36 cellular contexts compared by ENCODE assay signal in genomic region chrX:3360881-3361280, GRCh38. TPM values are rescaled to one million over a fixed set of nuclear protein-coding genes. Genes with fewer than 3 reads are reported as not detected.
"Had no signal": no experiment of that assay in that cellular context is flagged by ENCODE, and none has a peak within 500 bp of the region (broad histone marks: within the 10 kb centered on the region; RNA-seq: fewer than 3 reads in every experiment).

No MANE protein-coding gene starts in this region.

- H3K27ac ChIP-seq: adrenal gland, cardiac muscle cell, VCaP had no signal

- H3K4me1 Mint-ChIP-seq: activated B cell treated with CpG ODN at 0.5 μM for 24 hours; activated CD4-positive, alpha-beta T cell treated with anti-CD3 and anti-CD28 coated beads, Interleukin-2, amount 10 ng/mL, durations not matched to agents 24 days and 14 days; activated naive CD8-positive, alpha-beta T cell treated with anti-CD3 and anti-CD28 coated beads for 36 hours; activated T-helper 17 cell treated with anti-CD3 and anti-CD28 coated beads, Interleukin-2, amount 50 U/mL, for 72 hours; brain; central memory CD8-positive, alpha-beta T cell had no signal

- H3K9me3 Mint-ChIP-seq: activated B cell treated with CpG ODN at 0.5 μM for 24 hours; activated CD4-positive, alpha-beta memory T cell treated with anti-CD3 and anti-CD28 coated beads for 36 hours; activated CD4-positive, alpha-beta T cell treated with anti-CD3 and anti-CD28 coated beads, Interleukin-2, amount 10 ng/mL, durations not matched to agents 24 days and 14 days; activated CD8-positive, alpha-beta T cell treated with anti-CD3 and anti-CD28 coated beads for 36 hours; activated naive CD4-positive, alpha-beta T cell treated with anti-CD3 and anti-CD28 coated beads for 36 hours; activated naive CD4-positive, alpha-beta T cell treated with anti-CD3 and anti-CD28 coated beads, Interleukin-2, amount 50 U/mL, for 72 hours; activated naive CD8-positive, alpha-beta T cell treated with anti-CD3 and anti-CD28 coated beads for 36 hours; activated T-cell treated with anti-CD3 and anti-CD28 coated beads, Interleukin-2, amount 50 U/mL, for 4 hours; activated T-cell treated with anti-CD3 and anti-CD28 coated beads, Interleukin-2, amount 50 U/mL, for 72 hours; activated T-helper 1 cell treated with anti-CD3 and anti-CD28 coated beads, Interleukin-12 subunit alpha, Interleukin-12 subunit beta, Interleukin-2, Interleukin-4 antibody, amounts not matched to agents 30 ng/mL and 10 ng/mL and 1 ng/mL, durations not matched to agents 14 hours and 24 hours and 36 hours; activated T-helper 17 cell treated with anti-CD3 and anti-CD28 coated beads, Interleukin-2, amount 50 U/mL, for 72 hours; central memory CD8-positive, alpha-beta T cell; T-helper 1 cell treated with Interleukin-12 subunit alpha and Interleukin-12 subunit beta and Interleukin-4 antibody, amounts not matched to agents 30 μg/mL and 1 μg/mL, for 36 hours; T-helper 2 cell treated with Interferon-gamma antibody and Interleukin-4, amounts not matched to agents 5 μg/mL and 100 μg/mL, for 36 hours had no signal

- H3K27me3 Mint-ChIP-seq: activated B cell treated with CpG ODN at 0.5 μM for 24 hours; activated CD4-positive, alpha-beta memory T cell treated with anti-CD3 and anti-CD28 coated beads for 36 hours; activated CD4-positive, alpha-beta T cell treated with anti-CD3 and anti-CD28 coated beads, Interleukin-2, amount 10 ng/mL, durations not matched to agents 24 days and 14 days; activated CD8-positive, alpha-beta T cell treated with anti-CD3 and anti-CD28 coated beads for 36 hours; activated naive CD8-positive, alpha-beta T cell treated with anti-CD3 and anti-CD28 coated beads for 36 hours; activated T-helper 17 cell treated with anti-CD3 and anti-CD28 coated beads, Interleukin-2, amount 50 U/mL, for 72 hours; central memory CD8-positive, alpha-beta T cell had no signal

- H3K4me3 Mint-ChIP-seq: activated B cell treated with CpG ODN at 0.5 μM for 24 hours; activated CD4-positive, alpha-beta memory T cell treated with anti-CD3 and anti-CD28 coated beads for 36 hours; activated CD4-positive, alpha-beta T cell treated with anti-CD3 and anti-CD28 coated beads, Interleukin-2, amount 10 ng/mL, durations not matched to agents 24 days and 14 days; activated CD8-positive, alpha-beta T cell treated with anti-CD3 and anti-CD28 coated beads for 36 hours; activated naive CD4-positive, alpha-beta T cell treated with anti-CD3 and anti-CD28 coated beads for 36 hours; activated naive CD8-positive, alpha-beta T cell treated with anti-CD3 and anti-CD28 coated beads for 36 hours; activated T-cell treated with anti-CD3 and anti-CD28 coated beads, Interleukin-2, amount 50 U/mL, for 4 hours; activated T-cell treated with anti-CD3 and anti-CD28 coated beads, Interleukin-2, amount 50 U/mL, for 72 hours; activated T-helper 1 cell treated with anti-CD3 and anti-CD28 coated beads, Interleukin-12 subunit alpha, Interleukin-12 subunit beta, Interleukin-2, Interleukin-4 antibody, amounts not matched to agents 30 ng/mL and 10 ng/mL and 1 ng/mL, durations not matched to agents 14 hours and 24 hours and 36 hours; activated T-helper 17 cell treated with anti-CD3 and anti-CD28 coated beads, Interleukin-2, amount 50 U/mL, for 72 hours; brain; central memory CD8-positive, alpha-beta T cell; T-helper 1 cell treated with Interleukin-12 subunit alpha and Interleukin-12 subunit beta and Interleukin-4 antibody, amounts not matched to agents 30 μg/mL and 1 μg/mL, for 36 hours; T-helper 2 cell treated with Interferon-gamma antibody and Interleukin-4, amounts not matched to agents 5 μg/mL and 100 μg/mL, for 36 hours had no signal

- H3K27me3 ChIP-seq: adrenal gland, cardiac muscle cell had no signal

- ATAC-seq: activated CD8-positive, alpha-beta T cell treated with anti-CD3 and anti-CD28 coated beads for 36 hours; activated naive CD4-positive, alpha-beta T cell treated with anti-CD3 and anti-CD28 coated beads, Interleukin-2, amount 50 U/mL, for 72 hours; activated T-cell treated with anti-CD3 and anti-CD28 coated beads, Interleukin-2, amount 50 U/mL, for 4 hours; activated T-cell treated with anti-CD3 and anti-CD28 coated beads, Interleukin-2, amount 50 U/mL, for 72 hours; activated T-helper 17 cell treated with anti-CD3 and anti-CD28 coated beads, Interleukin-2, amount 50 U/mL, for 72 hours had no signal

- H3K9me3 ChIP-seq: adrenal gland had no signal

- H3K27ac Mint-ChIP-seq: activated B cell treated with CpG ODN at 0.5 μM for 24 hours; activated CD4-positive, alpha-beta memory T cell treated with anti-CD3 and anti-CD28 coated beads for 36 hours; activated CD4-positive, alpha-beta T cell treated with anti-CD3 and anti-CD28 coated beads, Interleukin-2, amount 10 ng/mL, durations not matched to agents 24 days and 14 days; activated CD8-positive, alpha-beta T cell treated with anti-CD3 and anti-CD28 coated beads for 36 hours; activated naive CD4-positive, alpha-beta T cell treated with anti-CD3 and anti-CD28 coated beads for 36 hours; activated naive CD8-positive, alpha-beta T cell treated with anti-CD3 and anti-CD28 coated beads for 36 hours; activated T-cell treated with anti-CD3 and anti-CD28 coated beads, Interleukin-2, amount 50 U/mL, for 72 hours; activated T-helper 1 cell treated with anti-CD3 and anti-CD28 coated beads, Interleukin-12 subunit alpha, Interleukin-12 subunit beta, Interleukin-2, Interleukin-4 antibody, amounts not matched to agents 30 ng/mL and 10 ng/mL and 1 ng/mL, durations not matched to agents 14 hours and 24 hours and 36 hours; activated T-helper 17 cell treated with anti-CD3 and anti-CD28 coated beads, Interleukin-2, amount 50 U/mL, for 72 hours; brain; T-helper 1 cell treated with Interleukin-12 subunit alpha and Interleukin-12 subunit beta and Interleukin-4 antibody, amounts not matched to agents 30 μg/mL and 1 μg/mL, for 36 hours; T-helper 2 cell treated with Interferon-gamma antibody and Interleukin-4, amounts not matched to agents 5 μg/mL and 100 μg/mL, for 36 hours had no signal

- H3K36me3 Mint-ChIP-seq: activated CD4-positive, alpha-beta memory T cell treated with anti-CD3 and anti-CD28 coated beads for 36 hours; activated naive CD4-positive, alpha-beta T cell treated with anti-CD3 and anti-CD28 coated beads, Interleukin-2, amount 50 U/mL, for 72 hours; activated naive CD8-positive, alpha-beta T cell treated with anti-CD3 and anti-CD28 coated beads for 36 hours; brain had no signal

- H3K4me3 ChIP-seq: adrenal gland, cardiac muscle cell had no signal

- H3K36me3 ChIP-seq: adrenal gland, cardiac muscle cell had no signal

- H3K4me1 ChIP-seq: adrenal gland had no signal

- DNase-seq: activated B cell treated with CpG ODN at 0.5 μM for 24 hours; activated CD4-positive, alpha-beta memory T cell treated with anti-CD3 and anti-CD28 coated beads for 36 hours; activated CD4-positive, alpha-beta T cell treated with anti-CD3 and anti-CD28 coated beads for 4 hours; activated CD4-positive, alpha-beta T cell treated with anti-CD3 and anti-CD28 coated beads, Interleukin-2, amount 10 ng/mL, durations not matched to agents 24 days and 14 days; activated CD4-positive, alpha-beta T cell treated with anti-CD3 and anti-CD28 coated beads, Interleukin-2, amount 50 U/mL, for 1 hour; activated CD4-positive, alpha-beta T cell treated with anti-CD3 and anti-CD28 coated beads, Interleukin-2, amount 50 U/mL, for 4 hours; activated CD4-positive, CD25-positive, alpha-beta regulatory T cell treated with anti-CD3 and anti-CD28 coated beads, Interleukin-2, amount 50 U/mL, for 72 hours; activated CD8-positive, alpha-beta memory T cell treated with anti-CD3 and anti-CD28 coated beads, Interleukin-2, amount 50 U/mL, for 4 hours; activated CD8-positive, alpha-beta T cell treated with anti-CD3 and anti-CD28 coated beads for 36 hours; activated effector memory CD4-positive, alpha-beta T cell treated with anti-CD3 and anti-CD28 coated beads, Interleukin-2, amount 50 U/mL, for 16 hours; activated gamma-delta T cell treated with Interleukin-2 at 50 U/mL for 16 hours; activated naive CD4-positive, alpha-beta T cell; activated naive CD4-positive, alpha-beta T cell treated with anti-CD3 and anti-CD28 coated beads for 36 hours; activated naive CD4-positive, alpha-beta T cell treated with anti-CD3 and anti-CD28 coated beads, Interleukin-2, amount 50 U/mL, for 16 hours; activated naive CD8-positive, alpha-beta T cell treated with anti-CD3 and anti-CD28 coated beads for 36 hours; activated T-cell treated with anti-CD3 and anti-CD28 coated beads for 4 hours; activated T-cell treated with anti-CD3 and anti-CD28 coated beads, Interleukin-2, amount 50 U/mL, for 1 hour; activated T-cell treated with anti-CD3 and anti-CD28 coated beads, Interleukin-2, amount 50 U/mL, for 4 hours; activated T-cell treated with anti-CD3 and anti-CD28 coated beads, Interleukin-2, amount 50 U/mL, for 72 hours; adrenal gland; amniotic stem cell; aorta; caudate nucleus; cerebellar nuclear complex; T-helper 2 cell; T-helper 9 cell had no signal

RNA-seq across cellular contexts. Expression of gene MXRA5, which starts 14.4 kb away (rescaled TPM):
- total RNA-seq: activated B cell treated with CpG ODN at 0.5 μM for 24 hours; activated CD4-positive, alpha-beta memory T cell treated with anti-CD3 and anti-CD28 coated beads for 36 hours; activated CD4-positive, alpha-beta T cell treated with anti-CD3 and anti-CD28 coated beads, Interleukin-2, amount 10 ng/mL, durations not matched to agents 24 days and 14 days; activated CD8-positive, alpha-beta memory T cell treated with anti-CD3 and anti-CD28 coated beads for 36 hours; activated CD8-positive, alpha-beta T cell treated with anti-CD3 and anti-CD28 coated beads for 36 hours; activated naive CD4-positive, alpha-beta T cell treated with anti-CD3 and anti-CD28 coated beads for 36 hours; activated naive CD4-positive, alpha-beta T cell treated with anti-CD3 and anti-CD28 coated beads, Interleukin-2, amount 50 U/mL, for 72 hours; activated naive CD8-positive, alpha-beta T cell treated with anti-CD3 and anti-CD28 coated beads for 36 hours; activated T-cell treated with anti-CD3 and anti-CD28 coated beads, Interleukin-2, amount 50 U/mL, for 72 hours; activated T-helper 1 cell treated with anti-CD3 and anti-CD28 coated beads, Interleukin-12 subunit alpha, Interleukin-12 subunit beta, Interleukin-2, Interleukin-4 antibody, amounts not matched to agents 30 ng/mL and 10 ng/mL and 1 ng/mL, durations not matched to agents 14 hours and 24 hours and 36 hours; activated T-helper 17 cell treated with anti-CD3 and anti-CD28 coated beads, Interleukin-2, amount 50 U/mL, for 72 hours had no signal
